8 cellular contexts compared by ENCODE assay signal in the genomic region with DNA sequence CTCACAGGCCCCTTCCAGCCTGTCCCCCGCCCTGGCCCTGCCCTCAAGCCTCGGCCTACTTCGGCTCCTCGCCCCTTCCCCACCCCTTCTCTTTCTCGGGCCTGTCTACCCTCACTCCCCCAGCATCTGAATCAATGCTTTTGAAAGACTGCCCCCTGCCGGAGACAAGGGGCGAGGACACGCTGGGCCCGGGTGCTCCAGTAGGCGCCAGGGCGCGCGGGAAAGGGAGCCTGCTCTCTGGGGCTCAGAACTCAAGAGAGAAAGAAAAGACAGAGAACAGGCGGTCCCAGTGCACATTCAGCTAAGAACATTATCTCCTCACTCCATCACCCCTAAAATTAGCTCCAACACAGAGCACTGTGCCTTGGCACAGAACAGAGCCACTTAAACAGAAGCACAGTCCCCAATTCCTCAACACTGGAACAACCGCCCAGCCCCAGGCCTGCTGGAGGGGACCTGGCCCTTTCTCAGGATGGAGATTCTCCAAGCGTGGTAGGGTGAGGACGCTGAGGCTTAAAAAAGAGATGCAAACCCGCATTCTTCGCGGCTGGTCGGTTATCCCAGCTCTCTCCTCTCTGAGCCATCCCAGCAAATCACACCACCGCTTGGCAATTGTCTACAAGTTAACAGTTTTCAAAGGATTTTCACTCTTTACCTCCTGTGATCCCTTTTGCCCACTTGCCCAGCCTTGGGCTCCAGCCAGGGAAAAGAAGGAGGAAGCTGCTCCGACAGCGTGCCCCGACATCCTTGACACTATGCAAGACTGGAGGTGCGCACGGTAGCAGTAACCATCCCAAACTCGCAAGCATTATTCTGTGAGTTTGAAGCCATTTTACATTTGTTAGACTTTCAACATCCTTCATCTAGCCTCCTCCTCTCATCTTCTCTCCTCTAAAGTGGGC. TPM values are rescaled to one million over a fixed set of nuclear protein-coding genes. Genes with fewer than 3 reads are reported as not detected.
DNase-seq lines count a peak whose midpoint lies in the region; ATAC-seq, FAIRE-seq and TF ChIP-seq lines count a peak whose summit lies in the region.

No MANE protein-coding gene starts in this region.

- H3K27ac ChIP-seq in HUES48 (ENCODE audit: low read depth, low read length), result peak overlapping the region; percentile 66

- H3K9me3 ChIP-seq in HUES48 (ENCODE audit: control insufficient read depth, insufficient read depth, low read length), result no peaks in the 10 kb centered on the region

- H3K4me3 Mint-ChIP-seq in activated T-helper 1 cell treated with anti-CD3 and anti-CD28 coated beads, Interleukin-12 subunit alpha, Interleukin-12 subunit beta, Interleukin-2, Interleukin-4 antibody, amounts not matched to agents 30 ng/mL and 10 ng/mL and 1 ng/mL, durations not matched to agents 14 hours and 24 hours and 36 hours, result peak overlapping the region; percentile 94
- H3K4me3 Mint-ChIP-seq in naive thymus-derived CD8-positive, alpha-beta T cell, result peak overlapping the region; percentile 88 to 99 (median 95)

- peaks cover 27% of the 10 kb centered on the region for H3K4me1 Mint-ChIP-seq in activated T-helper 1 cell treated with anti-CD3 and anti-CD28 coated beads, Interleukin-12 subunit alpha, Interleukin-12 subunit beta, Interleukin-2, Interleukin-4 antibody, amounts not matched to agents 30 ng/mL and 10 ng/mL and 1 ng/mL, durations not matched to agents 14 hours and 24 hours and 36 hours (ENCODE audit: low read depth)
- peaks cover 23 to 56% (median 46%) of the 10 kb centered on the region in 4 donors for H3K4me1 Mint-ChIP-seq in naive thymus-derived CD8-positive, alpha-beta T cell

- no peak for FAIRE-seq in RCC 7860 (lab: Jason Lieb, UNC)

- peak overlapping the region; percentile 27; the same call in 1 of the 2 replicates for H3K9ac ChIP-seq in HUES48 (ENCODE audit: low read depth, low read length)

- no peaks in the 10 kb centered on the region for H3K27me3 ChIP-seq in HUES48 (ENCODE audit: control insufficient read depth, insufficient read depth, low read length)

- H3K36me3 Mint-ChIP-seq in activated T-helper 1 cell treated with anti-CD3 and anti-CD28 coated beads, Interleukin-12 subunit alpha, Interleukin-12 subunit beta, Interleukin-2, Interleukin-4 antibody, amounts not matched to agents 30 ng/mL and 10 ng/mL and 1 ng/mL, durations not matched to agents 14 hours and 24 hours and 36 hours (ENCODE audit: low read depth), result peaks cover 13% of the 10 kb centered on the region
- H3K36me3 Mint-ChIP-seq in naive thymus-derived CD8-positive, alpha-beta T cell, result peaks cover 0 to 17% (median 5%) of the 10 kb centered on the region in 3 donors

- H3K4me1 ChIP-seq in HUES48 (ENCODE audit: control insufficient read depth, insufficient read depth, low read length), result peaks cover 23% of the 10 kb centered on the region

- peak; percentile 79 for DNase-seq in ELR (ENCODE audit: low read depth)
- peak; percentile 48 for DNase-seq in RCC 7860 (ENCODE audit: low spot score)
- DNase-seq in activated T-helper 1 cell treated with anti-CD3 and anti-CD28 coated beads, Interleukin-12 subunit alpha, Interleukin-12 subunit beta, Interleukin-2, Interleukin-4 antibody, amounts not matched to agents 30 ng/mL and 10 ng/mL and 1 ng/mL, durations not matched to agents 14 hours and 24 hours and 36 hours (ENCODE audit: low spot score), result peak; percentile 74
- peak; percentile 70 for DNase-seq in fibroblast of mammary gland (ENCODE audit: low read depth)
- peak; percentile 59 to 89 (median 78) for DNase-seq in naive thymus-derived CD8-positive, alpha-beta T cell
- peak; percentile 56 to 84 (median 76) for DNase-seq in stimulated activated naive CD4-positive, alpha-beta T cell (lab: John Stamatoyannopoulos, UW)

- peak; percentile 73 for TF ChIP-seq CTCF in fibroblast of mammary gland (conservative IDR thresholded peaks at IDR 0.05; ENCODE audit: control insufficient read depth, insufficient read depth, low read depth, low read length)

- peak overlapping the region; percentile 94 for H3K4me3 ChIP-seq in HUES48 (ENCODE audit: low read depth, low read length)
- peak overlapping the region; percentile 78 for H3K4me3 ChIP-seq in fibroblast of mammary gland (ENCODE audit: control insufficient read depth, low read depth, low read length)

- peak overlapping the region; percentile 45 for H3K27ac Mint-ChIP-seq in activated T-helper 1 cell treated with anti-CD3 and anti-CD28 coated beads, Interleukin-12 subunit alpha, Interleukin-12 subunit beta, Interleukin-2, Interleukin-4 antibody, amounts not matched to agents 30 ng/mL and 10 ng/mL and 1 ng/mL, durations not matched to agents 14 hours and 24 hours and 36 hours
- H3K27ac Mint-ChIP-seq in naive thymus-derived CD8-positive, alpha-beta T cell, result peak overlapping the region; percentile 30 to 97 (median 90)

- POLR2A ChIA-PET in naive thymus-derived CD8-positive, alpha-beta T cell (lab: Charles Lee), result interaction anchor here (0.6 to 12.7 kb wide), 10 partner anchors 12 to 188 kb away, joined by 3 to 170 read pairs (median 6); partner anchors contain the start of genes FBXO24, LRCH4, MOSPD3 and POP7

- peaks cover 42% of the 10 kb centered on the region for H3K36me3 ChIP-seq in HUES48 (ENCODE audit: control insufficient read depth, insufficient read depth, low read length)

- intact Hi-C loops in activated T-helper 1 cell treated with anti-CD3 and anti-CD28 coated beads, Interleukin-12 subunit alpha, Interleukin-12 subunit beta, Interleukin-2, Interleukin-4 antibody, amounts not matched to agents 30 ng/mL and 10 ng/mL and 1 ng/mL, durations not matched to agents 14 hours and 24 hours and 36 hours (cut with micrococcal nuclease), result loop anchor here (1.0 to 5.0 kb wide), 10 partner anchors 17 to 215 kb away; partner anchors contain the start of genes FBXO24, LRCH4, MOSPD3 and SLC12A9

- H3K27me3 Mint-ChIP-seq in activated T-helper 1 cell treated with anti-CD3 and anti-CD28 coated beads, Interleukin-12 subunit alpha, Interleukin-12 subunit beta, Interleukin-2, Interleukin-4 antibody, amounts not matched to agents 30 ng/mL and 10 ng/mL and 1 ng/mL, durations not matched to agents 14 hours and 24 hours and 36 hours (ENCODE audit: insufficient read depth), result peaks cover 16% of the 10 kb centered on the region
- H3K27me3 Mint-ChIP-seq in naive thymus-derived CD8-positive, alpha-beta T cell, result no peaks in the 10 kb centered on the region

- H3K9me3 Mint-ChIP-seq in activated T-helper 1 cell treated with anti-CD3 and anti-CD28 coated beads, Interleukin-12 subunit alpha, Interleukin-12 subunit beta, Interleukin-2, Interleukin-4 antibody, amounts not matched to agents 30 ng/mL and 10 ng/mL and 1 ng/mL, durations not matched to agents 14 hours and 24 hours and 36 hours, result no peaks in the 10 kb centered on the region
- H3K9me3 Mint-ChIP-seq in naive thymus-derived CD8-positive, alpha-beta T cell, result no peaks in the 10 kb centered on the region

- ATAC-seq in naive thymus-derived CD8-positive, alpha-beta T cell, result peak; percentile 71 to 73
- no peak for ATAC-seq in HG03571 (IDR thresholded peaks at IDR 0.05; ENCODE audit: unreplicated experiment)

RNA-seq across cellular contexts. Expression of gene GIGYF1, which starts 2.1 kb away (rescaled TPM):
- 49.1 and 53.8 TPM in 2 replicates for total RNA-seq in activated T-helper 1 cell treated with anti-CD3 and anti-CD28 coated beads, Interleukin-12 subunit alpha, Interleukin-12 subunit beta, Interleukin-2, Interleukin-4 antibody, amounts not matched to agents 30 ng/mL and 10 ng/mL and 1 ng/mL, durations not matched to agents 14 hours and 24 hours and 36 hours
- 100 to 1,000 TPM; 118 to 122 TPM for total RNA-seq in naive thymus-derived CD8-positive, alpha-beta T cell
- 1 to 10 TPM in 2 of 3 donors, under 1 TPM in 1; 0.83 to 3.0 (median 1.0) TPM for polyA plus RNA-seq in naive thymus-derived CD8-positive, alpha-beta T cell

RNA-seq across cellular contexts. Expression of gene POP7, which starts 14.0 kb away (rescaled TPM):
- total RNA-seq in activated T-helper 1 cell treated with anti-CD3 and anti-CD28 coated beads, Interleukin-12 subunit alpha, Interleukin-12 subunit beta, Interleukin-2, Interleukin-4 antibody, amounts not matched to agents 30 ng/mL and 10 ng/mL and 1 ng/mL, durations not matched to agents 14 hours and 24 hours and 36 hours, result 82.7 and 84.4 TPM in 2 replicates
- 10 to 100 TPM; 16.9 to 17.5 TPM for total RNA-seq in naive thymus-derived CD8-positive, alpha-beta T cell
- 10 to 100 TPM; 32.6 to 41.7 (median 33.0) TPM for polyA plus RNA-seq in naive thymus-derived CD8-positive, alpha-beta T cell

RNA-seq across cellular contexts. Expression of gene GNB2, which starts 18.4 kb away (rescaled TPM):
- 218 and 221 TPM in 2 replicates for total RNA-seq in activated T-helper 1 cell treated with anti-CD3 and anti-CD28 coated beads, Interleukin-12 subunit alpha, Interleukin-12 subunit beta, Interleukin-2, Interleukin-4 antibody, amounts not matched to agents 30 ng/mL and 10 ng/mL and 1 ng/mL, durations not matched to agents 14 hours and 24 hours and 36 hours
- 100 to 1,000 TPM; 117 to 118 TPM for total RNA-seq in naive thymus-derived CD8-positive, alpha-beta T cell
- 10 to 100 TPM; 34.8 to 42.4 (median 42.1) TPM for polyA plus RNA-seq in naive thymus-derived CD8-positive, alpha-beta T cell

RNA-seq across cellular contexts. Expression of gene EPO, which starts 28.3 kb away (rescaled TPM):
- total RNA-seq in activated T-helper 1 cell treated with anti-CD3 and anti-CD28 coated beads, Interleukin-12 subunit alpha, Interleukin-12 subunit beta, Interleukin-2, Interleukin-4 antibody, amounts not matched to agents 30 ng/mL and 10 ng/mL and 1 ng/mL, durations not matched to agents 14 hours and 24 hours and 36 hours, result not detected in 2 replicates
- total RNA-seq in naive thymus-derived CD8-positive, alpha-beta T cell, result not detected
- polyA plus RNA-seq in naive thymus-derived CD8-positive, alpha-beta T cell, result not detected

RNA-seq across cellular contexts. Expression of gene ACTL6B, which starts 35.7 kb away (rescaled TPM):
- total RNA-seq in activated T-helper 1 cell treated with anti-CD3 and anti-CD28 coated beads, Interleukin-12 subunit alpha, Interleukin-12 subunit beta, Interleukin-2, Interleukin-4 antibody, amounts not matched to agents 30 ng/mL and 10 ng/mL and 1 ng/mL, durations not matched to agents 14 hours and 24 hours and 36 hours, result not detected in 2 replicates
- not detected for total RNA-seq in naive thymus-derived CD8-positive, alpha-beta T cell
- polyA plus RNA-seq in naive thymus-derived CD8-positive, alpha-beta T cell, result not detected
